ENCODE assay signal across 17 cellular contexts in the genomic region with DNA sequence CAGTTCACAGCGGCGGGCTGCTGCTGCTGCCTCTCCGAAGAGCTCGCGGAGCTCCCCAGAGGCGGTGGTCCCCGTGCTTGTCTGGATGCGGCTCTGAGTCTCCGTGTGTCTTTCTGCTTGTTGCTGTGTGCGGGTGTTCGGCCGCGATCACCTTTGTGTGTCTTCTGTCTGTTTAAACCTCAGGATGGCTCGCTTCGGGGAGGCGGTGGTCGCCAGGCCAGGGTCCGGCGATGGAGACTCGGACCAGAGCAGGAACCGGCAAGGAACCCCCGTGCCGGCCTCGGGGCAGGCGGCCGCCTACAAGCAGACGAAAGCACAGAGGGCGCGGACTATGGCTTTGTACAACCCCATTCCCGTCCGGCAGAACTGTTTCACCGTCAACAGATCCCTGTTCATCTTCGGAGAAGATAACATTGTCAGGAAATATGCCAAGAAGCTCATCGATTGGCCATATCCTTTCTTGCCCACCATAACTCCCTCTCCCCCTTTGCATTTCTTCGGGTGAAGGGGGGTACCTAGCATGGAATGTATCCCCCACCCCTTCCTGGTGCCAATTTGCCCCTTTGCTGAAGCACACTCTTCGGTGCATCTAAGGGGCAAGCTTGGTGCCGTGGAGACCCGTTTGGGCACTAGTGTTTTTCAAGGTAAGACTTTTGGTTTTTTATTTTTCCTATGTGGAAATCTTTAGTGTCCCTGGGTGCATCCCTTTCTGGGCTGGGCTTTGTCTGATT. TPM values are rescaled to one million over a fixed set of nuclear protein-coding genes. Genes with fewer than 3 reads are reported as not detected.
DNase-seq lines count a peak whose midpoint lies in the region; ATAC-seq and TF ChIP-seq lines count a peak whose summit lies in the region.
"Had no signal": no experiment of that assay in that cellular context is flagged by ENCODE, and none has a peak within 500 bp of the region (broad histone marks: within the 10 kb centered on the region; RNA-seq: fewer than 3 reads in every experiment).

No MANE protein-coding gene starts in this region.

- no peak for TF ChIP-seq POLR2A in spleen (IDR thresholded peaks at IDR 0.05)

- TF ChIP-seq CTCF in WTC11 (IDR thresholded peaks at IDR 0.05): no peak
- TF ChIP-seq CTCF in hepatocyte (IDR thresholded peaks at IDR 0.05; ENCODE audit: poor library complexity): no peak
- no peak for TF ChIP-seq CTCF in spleen (IDR thresholded peaks at IDR 0.05 in 8 of 11, conservative IDR thresholded peaks at IDR 0.05 in 3 of 11)
- TF ChIP-seq CTCF in WERI-Rb-1 (IDR thresholded peaks at IDR 0.05; ENCODE audit: low read depth, low read length): no peak

- H3K36me3 Mint-ChIP-seq in T-helper 2 cell treated with Interferon-gamma antibody and Interleukin-4, amounts not matched to agents 5 μg/mL and 100 μg/mL, for 36 hours (ENCODE audit: low read depth): no peaks in the 10 kb centered on the region
- H3K36me3 Mint-ChIP-seq in WTC11: no peaks in the 10 kb centered on the region
- H3K36me3 Mint-ChIP-seq in activated T-helper 2 cell treated with anti-CD3 and anti-CD28 coated beads, Interferon-gamma antibody, Interleukin-2, Interleukin-4, amounts not matched to agents 10 μg/mL and 5 μg/mL and 100 μg/mL, durations not matched to agents 14 hours and 24 hours and 36 hours (ENCODE audit: low read depth): no peaks in the 10 kb centered on the region
- H3K36me3 Mint-ChIP-seq: natural killer cell, T-cell had no signal

- H3K27ac ChIP-seq in hepatocyte: no peak overlapping the region
- H3K27ac ChIP-seq in spleen: no peak overlapping the region
- H3K27ac ChIP-seq in WERI-Rb-1: no peak overlapping the region
- H3K27ac ChIP-seq: colonic mucosa had no signal

- no peak; the same call in 1 of the 2 replicates for ATAC-seq in WTC11
- ATAC-seq: activated CD4-positive, CD25-positive, alpha-beta regulatory T cell treated with anti-CD3 and anti-CD28 coated beads, Interleukin-2, amount 50 U/mL, for 24 hours; natural killer cell; T-cell had no signal

- no peak for DNase-seq in T-helper 2 cell treated with Interferon-gamma antibody and Interleukin-4, amounts not matched to agents 5 μg/mL and 100 μg/mL, for 36 hours (ENCODE audit: low spot score)
- no peak for DNase-seq in T-helper 2 cell
- DNase-seq in WTC11 (ENCODE audit: low spot score): peak; percentile 24
- no peak for DNase-seq in hepatocyte (ENCODE audit: low spot score)
- peak; percentile 78 for DNase-seq in spleen
- no peak for DNase-seq in mesenteric fat pad (ENCODE audit: low spot score)
- DNase-seq in WERI-Rb-1: no peak
- DNase-seq in activated T-helper 2 cell treated with anti-CD3 and anti-CD28 coated beads, Interferon-gamma antibody, Interleukin-2, Interleukin-4, amounts not matched to agents 10 μg/mL and 5 μg/mL and 100 μg/mL, durations not matched to agents 14 hours and 24 hours and 36 hours (ENCODE audit: low spot score): no peak
- DNase-seq: colonic mucosa; Karpas-422; natural killer cell; NCI-H1436; stimulated activated naive CD4-positive, alpha-beta T cell treated with Interleukin-2 at 50 U/mL for 16 hours; T-cell had no signal

- H3K4me1 Mint-ChIP-seq in T-helper 2 cell treated with Interferon-gamma antibody and Interleukin-4, amounts not matched to agents 5 μg/mL and 100 μg/mL, for 36 hours (ENCODE audit: low read depth): peaks cover 12% of the 10 kb centered on the region
- H3K4me1 Mint-ChIP-seq in WTC11: peaks cover 36% of the 10 kb centered on the region
- H3K4me1 Mint-ChIP-seq in activated T-helper 2 cell treated with anti-CD3 and anti-CD28 coated beads, Interferon-gamma antibody, Interleukin-2, Interleukin-4, amounts not matched to agents 10 μg/mL and 5 μg/mL and 100 μg/mL, durations not matched to agents 14 hours and 24 hours and 36 hours (ENCODE audit: low read depth): peaks cover 7% of the 10 kb centered on the region
- H3K4me1 Mint-ChIP-seq: natural killer cell had no signal

- no peak overlapping the region for H3K27ac Mint-ChIP-seq in T-helper 2 cell treated with Interferon-gamma antibody and Interleukin-4, amounts not matched to agents 5 μg/mL and 100 μg/mL, for 36 hours
- H3K27ac Mint-ChIP-seq in WTC11: no peak overlapping the region
- no peak overlapping the region for H3K27ac Mint-ChIP-seq in activated T-helper 2 cell treated with anti-CD3 and anti-CD28 coated beads, Interferon-gamma antibody, Interleukin-2, Interleukin-4, amounts not matched to agents 10 μg/mL and 5 μg/mL and 100 μg/mL, durations not matched to agents 14 hours and 24 hours and 36 hours
- H3K27ac Mint-ChIP-seq: natural killer cell, T-cell had no signal

- H3K4me3 ChIP-seq in hepatocyte (peak overlapping the region; percentile 1), spleen (peak overlapping the region in 2 of 8 donors; percentile 2 to 28), WERI-Rb-1 (ENCODE audit: low read depth, low read length) (no peak overlapping the region)
- H3K4me3 ChIP-seq: HAP-1 had no signal

- intact Hi-C loops in spleen (cut with DNase I; ENCODE audit: low total_unique reads): loop anchor here (10.0 kb wide), 1 partner anchor 591 kb away; no protein-coding TSS in a partner anchor
- intact Hi-C loops in activated T-helper 2 cell treated with anti-CD3 and anti-CD28 coated beads, Interferon-gamma antibody, Interleukin-2, Interleukin-4, amounts not matched to agents 10 μg/mL and 5 μg/mL and 100 μg/mL, durations not matched to agents 14 hours and 24 hours and 36 hours (cut with micrococcal nuclease): loop anchor here (10.0 kb wide), 2 partner anchors 911 to 1249 kb away; partner anchors contain the start of genes GLUL and LHX4

- POLR2A ChIA-PET in WTC11 (lab: Charles Lee): interaction anchor here (0.6 kb wide), 1 partner anchor 323 kb away, joined by 3 read pairs; no protein-coding TSS in a partner anchor

- no peak overlapping the region for H2AFZ ChIP-seq in hepatocyte

- peaks cover 74% of the 10 kb centered on the region for H3K27me3 Mint-ChIP-seq in T-helper 2 cell treated with Interferon-gamma antibody and Interleukin-4, amounts not matched to agents 5 μg/mL and 100 μg/mL, for 36 hours (ENCODE audit: low read depth)
- H3K27me3 Mint-ChIP-seq in WTC11 (ENCODE audit: low read depth): peaks cover 88% of the 10 kb centered on the region
- peaks cover 75% of the 10 kb centered on the region for H3K27me3 Mint-ChIP-seq in activated T-helper 2 cell treated with anti-CD3 and anti-CD28 coated beads, Interferon-gamma antibody, Interleukin-2, Interleukin-4, amounts not matched to agents 10 μg/mL and 5 μg/mL and 100 μg/mL, durations not matched to agents 14 hours and 24 hours and 36 hours (ENCODE audit: low read depth)

- H4K20me1 ChIP-seq in hepatocyte (ENCODE audit: insufficient read depth, poor library complexity, severe bottlenecking): no peaks in the 10 kb centered on the region

- no peaks in the 10 kb centered on the region for H3K36me3 ChIP-seq in hepatocyte (replicated peaks; ENCODE audit: insufficient read depth, low read depth)
- no peaks in the 10 kb centered on the region for H3K36me3 ChIP-seq in spleen
- H3K36me3 ChIP-seq in WERI-Rb-1: no peaks in the 10 kb centered on the region
- H3K36me3 ChIP-seq: colonic mucosa, HAP-1 had no signal

- H3K9me3 ChIP-seq in hepatocyte (ENCODE audit: low read depth): no peaks in the 10 kb centered on the region
- H3K9me3 ChIP-seq in spleen: no peaks in the 10 kb centered on the region
- H3K9me3 ChIP-seq in WERI-Rb-1 (ENCODE audit: severe bottlenecking): no peaks in the 10 kb centered on the region
- H3K9me3 ChIP-seq: colonic mucosa, HAP-1 had no signal

- WGBS in hepatocyte (ENCODE audit: low lambda C conversion rate, missing lambda C conversion rate): 22% methylated on average over 38 of the region's 38 CpGs
- WGBS in spleen, 5 donors: 11 to 17% (median 13%) methylated on average over 38 of the region's 38 CpGs

- H3K79me2 ChIP-seq in hepatocyte: no peaks in the 10 kb centered on the region

- H3K27me3 ChIP-seq in hepatocyte (peaks cover 79% of the 10 kb centered on the region), spleen (replicated peaks in 1 of 7) (peaks cover 0 to 99% (median 50%) of the 10 kb centered on the region in 7 donors), WERI-Rb-1 (ENCODE audit: insufficient read depth, low read depth, severe bottlenecking) (peaks cover 32% of the 10 kb centered on the region)

- no peaks in the 10 kb centered on the region for H3K9me2 ChIP-seq in hepatocyte (replicated peaks; ENCODE audit: insufficient read depth)

- H3K4me2 ChIP-seq in hepatocyte: peak overlapping the region; percentile 78

- peak overlapping the region; percentile 68 for H3K4me3 Mint-ChIP-seq in T-helper 2 cell treated with Interferon-gamma antibody and Interleukin-4, amounts not matched to agents 5 μg/mL and 100 μg/mL, for 36 hours
- H3K4me3 Mint-ChIP-seq in WTC11: peak overlapping the region; percentile 77
- H3K4me3 Mint-ChIP-seq in activated T-helper 2 cell treated with anti-CD3 and anti-CD28 coated beads, Interferon-gamma antibody, Interleukin-2, Interleukin-4, amounts not matched to agents 10 μg/mL and 5 μg/mL and 100 μg/mL, durations not matched to agents 14 hours and 24 hours and 36 hours (ENCODE audit: low read depth): no peak overlapping the region
- H3K4me3 Mint-ChIP-seq: natural killer cell had no signal

- no peaks in the 10 kb centered on the region for H3K9me3 Mint-ChIP-seq in T-helper 2 cell treated with Interferon-gamma antibody and Interleukin-4, amounts not matched to agents 5 μg/mL and 100 μg/mL, for 36 hours
- no peaks in the 10 kb centered on the region for H3K9me3 Mint-ChIP-seq in WTC11
- H3K9me3 Mint-ChIP-seq in activated T-helper 2 cell treated with anti-CD3 and anti-CD28 coated beads, Interferon-gamma antibody, Interleukin-2, Interleukin-4, amounts not matched to agents 10 μg/mL and 5 μg/mL and 100 μg/mL, durations not matched to agents 14 hours and 24 hours and 36 hours: no peaks in the 10 kb centered on the region
- H3K9me3 Mint-ChIP-seq: natural killer cell, T-cell had no signal

- H3K4me1 ChIP-seq in hepatocyte (ENCODE audit: insufficient read depth) (peaks cover 5% of the 10 kb centered on the region), spleen (peaks cover 0 to 43% (median 19%) of the 10 kb centered on the region in 6 donors)
- H3K4me1 ChIP-seq: colonic mucosa, HAP-1 had no signal

- CTCF ChIA-PET in WTC11 (lab: Charles Lee): interaction anchor here (0.6 to 7.1 kb wide), 17 partner anchors 9 to 597 kb away, joined by 3 to 62 read pairs (median 4); no protein-coding TSS in a partner anchor

TF ChIP-seq in WTC11, 78 proteins besides CTCF, POLR2A, EP300 and RAD21 (continues in another document):
- TF ChIP-seq MYBL2 (CRISPR knock-in tag; IDR thresholded peaks at IDR 0.05) (no peak), FOXP1 (CRISPR knock-in tag; IDR thresholded peaks at IDR 0.05; ENCODE audit: borderline replicate concordance) (no peak)

RNA-seq across cellular contexts. Expression of gene CACNA1E, which starts 0.4 kb away (rescaled TPM):
- total RNA-seq in WTC11 (2021) (0.63 to 0.85 TPM (median 0.78 TPM) in 3 replicates), hepatocyte (1.7 and 1.8 TPM in 2 replicates), spleen (1 to 10 TPM in 5 of 7 donors, under 1 TPM in 2; 0.70 to 6.1 (median 2.0) TPM), mesenteric fat pad (0.45 TPM)
- polyA plus RNA-seq in hepatocyte (0.95 and 1.1 TPM in 2 replicates), spleen (under 1 TPM; 0.02 to 0.09 (median 0.06) TPM)
- not detected in 2 replicates for total RNA-seq in activated T-helper 2 cell treated with anti-CD3 and anti-CD28 coated beads, Interferon-gamma antibody, Interleukin-2, Interleukin-4, amounts not matched to agents 10 μg/mL and 5 μg/mL and 100 μg/mL, durations not matched to agents 14 hours and 24 hours and 36 hours
- total RNA-seq: RPMI7951 had no signal

Comparison
In these comparisons a context has a peak if more than half of its experiments do, and no peak if none do; other contexts are left out.
1. DNase-seq: peak in WTC11 (single experiment) and spleen (single experiment); none in T-helper 2 cell treated with Interferon-gamma antibody and Interleukin-4, amounts not matched to agents 5 μg/mL and 100 μg/mL, for 36 hours (single experiment), T-helper 2 cell (0 of 5), hepatocyte (single experiment), mesenteric fat pad (single experiment), WERI-Rb-1 (single experiment) and activated T-helper 2 cell treated with anti-CD3 and anti-CD28 coated beads, Interferon-gamma antibody, Interleukin-2, Interleukin-4, amounts not matched to agents 10 μg/mL and 5 μg/mL and 100 μg/mL, durations not matched to agents 14 hours and 24 hours and 36 hours (single experiment).